17 cellular contexts compared by ENCODE assay signal in genomic region chr16:7849891-7850290, GRCh38.
"Had no signal": no experiment of that assay in that cellular context is flagged by ENCODE, and none has a peak within 500 bp of the region (broad histone marks: within the 10 kb centered on the region; RNA-seq: fewer than 3 reads in every experiment).

No MANE protein-coding gene starts in this region.

- H3K9me3 ChIP-seq: left lung, transverse colon, uterus had no signal

- H3K27ac ChIP-seq: cardiac muscle cell, left lung, transverse colon, uterus had no signal

- H3K27me3 ChIP-seq: cardiac muscle cell, left lung, transverse colon, uterus had no signal

- FAIRE-seq: colon had no signal

- ATAC-seq: activated CD8-positive, alpha-beta memory T cell treated with anti-CD3 and anti-CD28 coated beads, Interleukin-2, amount 10 ng/mL, durations not matched to agents 7 days and 5 days; activated CD8-positive, alpha-beta T cell treated with anti-CD3 and anti-CD28 coated beads for 36 hours; left lung; naive thymus-derived CD4-positive, alpha-beta T cell had no signal

- DNase-seq: activated CD4-positive, alpha-beta T cell treated with anti-CD3 and anti-CD28 coated beads for 48 hours; activated CD8-positive, alpha-beta memory T cell treated with anti-CD3 and anti-CD28 coated beads, Interleukin-2, amount 10 ng/mL, durations not matched to agents 7 days and 5 days; activated CD8-positive, alpha-beta T cell treated with anti-CD3 and anti-CD28 coated beads for 36 hours; activated effector memory CD4-positive, alpha-beta T cell treated with anti-CD3 and anti-CD28 coated beads, Interleukin-2, amount 50 U/mL, for 16 hours; activated naive CD4-positive, alpha-beta T cell treated with anti-CD3 and anti-CD28 coated beads, Interleukin-2, amount 10 ng/mL, durations not matched to agents 7 days and 5 days; activated T-cell treated with anti-CD3 and anti-CD28 coated beads for 4 hours; effector memory CD4-positive, alpha-beta T cell; foreskin melanocyte; kidney glomerular epithelial cell; left lung; naive thymus-derived CD4-positive, alpha-beta T cell; retina; T-helper 2 cell; transverse colon; uterus had no signal

- H3K4me1 ChIP-seq: left lung, transverse colon, uterus had no signal

- H3K4me3 ChIP-seq: cardiac muscle cell, left lung, transverse colon, uterus had no signal

- H3K36me3 ChIP-seq: cardiac muscle cell, left lung, transverse colon, uterus had no signal
